In the genomic region with DNA sequence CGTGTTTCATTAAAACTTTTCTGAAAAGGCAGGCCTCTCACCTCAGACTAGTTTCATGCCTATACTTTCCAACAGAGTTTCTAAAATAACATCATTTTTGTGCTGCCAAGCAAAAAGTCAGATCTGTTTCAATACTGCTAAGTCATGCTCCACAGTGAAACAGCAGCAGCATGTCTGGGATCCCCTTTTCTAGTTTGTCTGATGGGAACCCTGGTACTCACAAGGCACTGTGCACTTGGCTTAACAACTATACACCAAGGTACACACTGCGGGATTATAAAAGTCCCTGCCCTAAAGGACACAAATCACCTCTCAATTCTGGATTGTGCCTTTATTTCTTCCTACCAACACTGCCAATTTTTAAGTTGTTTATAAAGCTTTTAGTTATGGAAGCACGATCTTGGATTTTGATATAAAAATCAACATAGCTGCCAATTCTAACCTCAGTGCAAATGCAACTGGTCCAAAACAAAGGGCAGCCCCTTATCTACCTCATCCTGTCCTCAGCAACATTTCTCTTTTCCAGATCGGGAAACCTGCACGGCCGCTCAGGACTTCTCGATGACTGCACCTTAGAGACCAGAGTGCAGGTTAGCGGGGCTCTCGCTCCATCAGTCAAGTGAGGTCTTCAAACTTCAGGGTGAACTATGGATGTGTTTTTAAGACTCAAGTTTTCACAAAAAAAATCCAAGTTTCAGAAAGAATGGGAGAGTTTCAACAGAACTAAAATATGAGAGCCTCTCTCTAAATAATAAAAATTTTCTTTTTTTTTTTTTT, we compare ENCODE assay signal across 1 cellular context.
A peak's percentile ranks its signal among the peaks of the same experiment; 100 is the strongest.
TF ChIP-seq lines count a peak whose summit lies in the region.

No MANE protein-coding gene starts in this region.

TF ChIP-seq in K562, 482 proteins besides CTCF, POLR2A, EP300 and RAD21 (continues in another document):
- peak; percentile 63 for TF ChIP-seq NFE2L1 (tag; IDR thresholded peaks at IDR 0.05; ENCODE audit: borderline replicate concordance, low read depth)
- TF ChIP-seq, protein P1, sequence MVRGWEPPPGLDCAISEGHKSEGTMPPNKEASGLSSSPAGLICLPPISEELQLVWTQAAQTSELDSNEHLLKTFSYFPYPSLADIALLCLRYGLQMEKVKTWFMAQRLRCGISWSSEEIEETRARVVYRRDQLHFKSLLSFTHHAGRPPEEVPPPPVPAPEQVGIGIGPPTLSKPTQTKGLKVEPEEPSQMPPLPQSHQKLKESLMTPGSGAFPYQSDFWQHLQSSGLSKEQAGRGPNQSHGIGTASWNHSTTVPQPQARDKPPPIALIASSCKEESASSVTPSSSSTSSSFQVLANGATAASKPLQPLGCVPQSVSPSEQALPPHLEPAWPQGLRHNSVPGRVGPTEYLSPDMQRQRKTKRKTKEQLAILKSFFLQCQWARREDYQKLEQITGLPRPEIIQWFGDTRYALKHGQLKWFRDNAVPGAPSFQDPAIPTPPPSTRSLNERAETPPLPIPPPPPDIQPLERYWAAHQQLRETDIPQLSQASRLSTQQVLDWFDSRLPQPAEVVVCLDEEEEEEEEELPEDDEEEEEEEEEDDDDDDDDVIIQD (CRISPR knock-in tag; IDR thresholded peaks at IDR 0.05): no peak
- TF ChIP-seq ZNF239 (CRISPR knock-in tag; IDR thresholded peaks at IDR 0.05): no peak
- TF ChIP-seq, protein P2, sequence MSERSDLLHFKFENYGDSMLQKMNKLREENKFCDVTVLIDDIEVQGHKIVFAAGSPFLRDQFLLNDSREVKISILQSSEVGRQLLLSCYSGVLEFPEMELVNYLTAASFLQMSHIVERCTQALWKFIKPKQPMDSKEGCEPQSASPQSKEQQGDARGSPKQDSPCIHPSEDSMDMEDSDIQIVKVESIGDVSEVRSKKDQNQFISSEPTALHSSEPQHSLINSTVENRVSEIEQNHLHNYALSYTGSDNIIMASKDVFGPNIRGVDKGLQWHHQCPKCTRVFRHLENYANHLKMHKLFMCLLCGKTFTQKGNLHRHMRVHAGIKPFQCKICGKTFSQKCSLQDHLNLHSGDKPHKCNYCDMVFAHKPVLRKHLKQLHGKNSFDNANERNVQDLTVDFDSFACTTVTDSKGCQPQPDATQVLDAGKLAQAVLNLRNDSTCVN (CRISPR knock-in tag; IDR thresholded peaks at IDR 0.05): no peak
- TF ChIP-seq MAFG (tag; conservative IDR thresholded peaks at IDR 0.05): peak; percentile 94
- TF ChIP-seq SMARCC2 (IDR thresholded peaks at IDR 0.05; ENCODE audit: low read depth): 0 out of 2 replicates have a peak, but pooled peaks have one; percentile 18
- 0 out of 4 replicates have a peak, but pooled peaks of 1 of the 2 experiments have one; percentile 11 for TF ChIP-seq FOXK2 (conservative IDR thresholded peaks at IDR 0.05 in 1 of 2, IDR thresholded peaks at IDR 0.05 in 1 of 2; ENCODE audit: low read depth in 2 of 2)
- peak; percentile 93 for TF ChIP-seq NFE2 (IDR thresholded peaks at IDR 0.05; ENCODE audit: low read depth)
- TF ChIP-seq FUS (optimal IDR thresholded peaks at IDR 0.05; ENCODE audit: low read depth, low read length): no peak
- no peak for TF ChIP-seq KLF13 (tag; IDR thresholded peaks at IDR 0.05; ENCODE audit: borderline replicate concordance, low read depth)
- TF ChIP-seq, protein P3, sequence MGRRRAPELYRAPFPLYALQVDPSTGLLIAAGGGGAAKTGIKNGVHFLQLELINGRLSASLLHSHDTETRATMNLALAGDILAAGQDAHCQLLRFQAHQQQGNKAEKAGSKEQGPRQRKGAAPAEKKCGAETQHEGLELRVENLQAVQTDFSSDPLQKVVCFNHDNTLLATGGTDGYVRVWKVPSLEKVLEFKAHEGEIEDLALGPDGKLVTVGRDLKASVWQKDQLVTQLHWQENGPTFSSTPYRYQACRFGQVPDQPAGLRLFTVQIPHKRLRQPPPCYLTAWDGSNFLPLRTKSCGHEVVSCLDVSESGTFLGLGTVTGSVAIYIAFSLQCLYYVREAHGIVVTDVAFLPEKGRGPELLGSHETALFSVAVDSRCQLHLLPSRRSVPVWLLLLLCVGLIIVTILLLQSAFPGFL (CRISPR knock-in tag; IDR thresholded peaks at IDR 0.05): no peak
- TF ChIP-seq TOE1 (IDR thresholded peaks at IDR 0.05; ENCODE audit: borderline replicate concordance): no peak
- no peak for TF ChIP-seq TOE1 (CRISPR knock-in tag; IDR thresholded peaks at IDR 0.05; ENCODE audit: borderline replicate concordance, low read depth)
- TF ChIP-seq MAFK (IDR thresholded peaks at IDR 0.05; ENCODE audit: low read length): peak; percentile 82
- TF ChIP-seq HCFC1 (IDR thresholded peaks at IDR 0.05; ENCODE audit: low read depth, low read length): no peak
- TF ChIP-seq BRD4 (IDR thresholded peaks at IDR 0.05): 0 out of 2 replicates have a peak, but pooled peaks have one; percentile 21
- no peak for TF ChIP-seq TGIF2 (CRISPR knock-in tag; IDR thresholded peaks at IDR 0.05)
- TF ChIP-seq, protein P4, sequence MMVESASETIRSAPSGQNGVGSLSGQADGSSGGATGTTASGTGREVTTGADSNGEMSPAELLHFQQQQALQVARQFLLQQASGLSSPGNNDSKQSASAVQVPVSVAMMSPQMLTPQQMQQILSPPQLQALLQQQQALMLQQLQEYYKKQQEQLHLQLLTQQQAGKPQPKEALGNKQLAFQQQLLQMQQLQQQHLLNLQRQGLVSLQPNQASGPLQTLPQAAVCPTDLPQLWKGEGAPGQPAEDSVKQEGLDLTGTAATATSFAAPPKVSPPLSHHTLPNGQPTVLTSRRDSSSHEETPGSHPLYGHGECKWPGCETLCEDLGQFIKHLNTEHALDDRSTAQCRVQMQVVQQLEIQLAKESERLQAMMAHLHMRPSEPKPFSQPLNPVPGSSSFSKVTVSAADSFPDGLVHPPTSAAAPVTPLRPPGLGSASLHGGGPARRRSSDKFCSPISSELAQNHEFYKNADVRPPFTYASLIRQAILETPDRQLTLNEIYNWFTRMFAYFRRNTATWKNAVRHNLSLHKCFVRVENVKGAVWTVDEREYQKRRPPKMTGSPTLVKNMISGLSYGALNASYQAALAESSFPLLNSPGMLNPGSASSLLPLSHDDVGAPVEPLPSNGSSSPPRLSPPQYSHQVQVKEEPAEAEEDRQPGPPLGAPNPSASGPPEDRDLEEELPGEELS (CRISPR knock-in tag; IDR thresholded peaks at IDR 0.05; ENCODE audit: borderline replicate concordance): no peak
- 0 out of 2 replicates have a peak, but pooled peaks have one; percentile 15 for TF ChIP-seq SPI1 (IDR thresholded peaks at IDR 0.05; ENCODE audit: borderline replicate concordance, low read depth, low read length)
- TF ChIP-seq, protein P5, sequence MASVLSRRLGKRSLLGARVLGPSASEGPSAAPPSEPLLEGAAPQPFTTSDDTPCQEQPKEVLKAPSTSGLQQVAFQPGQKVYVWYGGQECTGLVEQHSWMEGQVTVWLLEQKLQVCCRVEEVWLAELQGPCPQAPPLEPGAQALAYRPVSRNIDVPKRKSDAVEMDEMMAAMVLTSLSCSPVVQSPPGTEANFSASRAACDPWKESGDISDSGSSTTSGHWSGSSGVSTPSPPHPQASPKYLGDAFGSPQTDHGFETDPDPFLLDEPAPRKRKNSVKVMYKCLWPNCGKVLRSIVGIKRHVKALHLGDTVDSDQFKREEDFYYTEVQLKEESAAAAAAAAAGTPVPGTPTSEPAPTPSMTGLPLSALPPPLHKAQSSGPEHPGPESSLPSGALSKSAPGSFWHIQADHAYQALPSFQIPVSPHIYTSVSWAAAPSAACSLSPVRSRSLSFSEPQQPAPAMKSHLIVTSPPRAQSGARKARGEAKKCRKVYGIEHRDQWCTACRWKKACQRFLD (CRISPR knock-in tag; IDR thresholded peaks at IDR 0.05): no peak
- TF ChIP-seq, protein P6, sequence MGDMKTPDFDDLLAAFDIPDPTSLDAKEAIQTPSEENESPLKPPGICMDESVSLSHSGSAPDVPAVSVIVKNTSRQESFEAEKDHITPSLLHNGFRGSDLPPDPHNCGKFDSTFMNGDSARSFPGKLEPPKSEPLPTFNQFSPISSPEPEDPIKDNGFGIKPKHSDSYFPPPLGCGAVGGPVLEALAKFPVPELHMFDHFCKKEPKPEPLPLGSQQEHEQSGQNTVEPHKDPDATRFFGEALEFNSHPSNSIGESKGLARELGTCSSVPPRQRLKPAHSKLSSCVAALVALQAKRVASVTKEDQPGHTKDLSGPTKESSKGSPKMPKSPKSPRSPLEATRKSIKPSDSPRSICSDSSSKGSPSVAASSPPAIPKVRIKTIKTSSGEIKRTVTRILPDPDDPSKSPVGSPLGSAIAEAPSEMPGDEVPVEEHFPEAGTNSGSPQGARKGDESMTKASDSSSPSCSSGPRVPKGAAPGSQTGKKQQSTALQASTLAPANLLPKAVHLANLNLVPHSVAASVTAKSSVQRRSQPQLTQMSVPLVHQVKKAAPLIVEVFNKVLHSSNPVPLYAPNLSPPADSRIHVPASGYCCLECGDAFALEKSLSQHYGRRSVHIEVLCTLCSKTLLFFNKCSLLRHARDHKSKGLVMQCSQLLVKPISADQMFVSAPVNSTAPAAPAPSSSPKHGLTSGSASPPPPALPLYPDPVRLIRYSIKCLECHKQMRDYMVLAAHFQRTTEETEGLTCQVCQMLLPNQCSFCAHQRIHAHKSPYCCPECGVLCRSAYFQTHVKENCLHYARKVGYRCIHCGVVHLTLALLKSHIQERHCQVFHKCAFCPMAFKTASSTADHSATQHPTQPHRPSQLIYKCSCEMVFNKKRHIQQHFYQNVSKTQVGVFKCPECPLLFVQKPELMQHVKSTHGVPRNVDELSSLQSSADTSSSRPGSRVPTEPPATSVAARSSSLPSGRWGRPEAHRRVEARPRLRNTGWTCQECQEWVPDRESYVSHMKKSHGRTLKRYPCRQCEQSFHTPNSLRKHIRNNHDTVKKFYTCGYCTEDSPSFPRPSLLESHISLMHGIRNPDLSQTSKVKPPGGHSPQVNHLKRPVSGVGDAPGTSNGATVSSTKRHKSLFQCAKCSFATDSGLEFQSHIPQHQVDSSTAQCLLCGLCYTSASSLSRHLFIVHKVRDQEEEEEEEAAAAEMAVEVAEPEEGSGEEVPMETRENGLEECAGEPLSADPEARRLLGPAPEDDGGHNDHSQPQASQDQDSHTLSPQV (IDR thresholded peaks at IDR 0.05): 0 out of 2 replicates have a peak, but pooled peaks have one; percentile 49
- TF ChIP-seq SLC30A9 (CRISPR knock-in tag; IDR thresholded peaks at IDR 0.05): no peak
- peak; percentile 90 for TF ChIP-seq C11orf30 (IDR thresholded peaks at IDR 0.05; ENCODE audit: low read depth)
- TF ChIP-seq ARID1B (IDR thresholded peaks at IDR 0.05): peak; percentile 39; the same call in 1 of the 2 replicates
- TF ChIP-seq NR1H2 (CRISPR knock-in tag; IDR thresholded peaks at IDR 0.05): no peak
- TF ChIP-seq PHB (CRISPR knock-in tag; IDR thresholded peaks at IDR 0.05): no peak
- TF ChIP-seq, protein P7, sequence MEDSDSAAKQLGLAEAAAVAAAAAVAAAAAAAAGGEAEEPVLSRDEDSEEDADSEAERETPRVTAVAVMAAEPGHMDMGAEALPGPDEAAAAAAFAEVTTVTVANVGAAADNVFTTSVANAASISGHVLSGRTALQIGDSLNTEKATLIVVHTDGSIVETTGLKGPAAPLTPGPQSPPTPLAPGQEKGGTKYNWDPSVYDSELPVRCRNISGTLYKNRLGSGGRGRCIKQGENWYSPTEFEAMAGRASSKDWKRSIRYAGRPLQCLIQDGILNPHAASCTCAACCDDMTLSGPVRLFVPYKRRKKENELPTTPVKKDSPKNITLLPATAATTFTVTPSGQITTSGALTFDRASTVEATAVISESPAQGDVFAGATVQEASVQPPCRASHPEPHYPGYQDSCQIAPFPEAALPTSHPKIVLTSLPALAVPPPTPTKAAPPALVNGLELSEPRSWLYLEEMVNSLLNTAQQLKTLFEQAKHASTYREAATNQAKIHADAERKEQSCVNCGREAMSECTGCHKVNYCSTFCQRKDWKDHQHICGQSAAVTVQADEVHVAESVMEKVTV (CRISPR knock-in tag; IDR thresholded peaks at IDR 0.05): no peak
- TF ChIP-seq DPF2 (IDR thresholded peaks at IDR 0.05): 0 out of 2 replicates have a peak, but pooled peaks have one; percentile 20
- no peak for TF ChIP-seq ZNF23 (CRISPR knock-in tag; IDR thresholded peaks at IDR 0.05)
- TF ChIP-seq ZNF507 (tag; conservative IDR thresholded peaks at IDR 0.05): no peak
- TF ChIP-seq E2F3 (CRISPR knock-in tag; IDR thresholded peaks at IDR 0.05): no peak
- TF ChIP-seq, protein P8, sequence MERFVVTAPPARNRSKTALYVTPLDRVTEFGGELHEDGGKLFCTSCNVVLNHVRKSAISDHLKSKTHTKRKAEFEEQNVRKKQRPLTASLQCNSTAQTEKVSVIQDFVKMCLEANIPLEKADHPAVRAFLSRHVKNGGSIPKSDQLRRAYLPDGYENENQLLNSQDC (CRISPR knock-in tag; IDR thresholded peaks at IDR 0.05): no peak
- peak; percentile 32; the same call in 1 of the 2 replicates for TF ChIP-seq MYC (IDR thresholded peaks at IDR 0.05; ENCODE audit: low read depth, low read length)
- TF ChIP-seq MYC (CRISPR knock-in tag; IDR thresholded peaks at IDR 0.05; ENCODE audit: borderline replicate concordance, low read depth): no peak
- TF ChIP-seq RBM22 (IDR thresholded peaks at IDR 0.05; ENCODE audit: low read depth, low read length, poor library complexity, severe bottlenecking): no peak
- no peak for TF ChIP-seq DIDO1 (tag; IDR thresholded peaks at IDR 0.05; ENCODE audit: low read depth)
- no peak for TF ChIP-seq ATF1 (CRISPR knock-in tag; IDR thresholded peaks at IDR 0.05)
- TF ChIP-seq ATF1 (tag; IDR thresholded peaks at IDR 0.05): no peak
- TF ChIP-seq, protein P9, sequence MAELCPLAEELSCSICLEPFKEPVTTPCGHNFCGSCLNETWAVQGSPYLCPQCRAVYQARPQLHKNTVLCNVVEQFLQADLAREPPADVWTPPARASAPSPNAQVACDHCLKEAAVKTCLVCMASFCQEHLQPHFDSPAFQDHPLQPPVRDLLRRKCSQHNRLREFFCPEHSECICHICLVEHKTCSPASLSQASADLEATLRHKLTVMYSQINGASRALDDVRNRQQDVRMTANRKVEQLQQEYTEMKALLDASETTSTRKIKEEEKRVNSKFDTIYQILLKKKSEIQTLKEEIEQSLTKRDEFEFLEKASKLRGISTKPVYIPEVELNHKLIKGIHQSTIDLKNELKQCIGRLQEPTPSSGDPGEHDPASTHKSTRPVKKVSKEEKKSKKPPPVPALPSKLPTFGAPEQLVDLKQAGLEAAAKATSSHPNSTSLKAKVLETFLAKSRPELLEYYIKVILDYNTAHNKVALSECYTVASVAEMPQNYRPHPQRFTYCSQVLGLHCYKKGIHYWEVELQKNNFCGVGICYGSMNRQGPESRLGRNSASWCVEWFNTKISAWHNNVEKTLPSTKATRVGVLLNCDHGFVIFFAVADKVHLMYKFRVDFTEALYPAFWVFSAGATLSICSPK (IDR thresholded peaks at IDR 0.05; ENCODE audit: borderline replicate concordance): no peak
